In genomic region chr4:145075742-145076472, GRCh38 we compare ENCODE assay signal across 23 cellular contexts. TPM values are rescaled to one million over a fixed set of nuclear protein-coding genes. Genes with fewer than 3 reads are reported as not detected.
DNase-seq lines count a peak whose midpoint lies in the region; ATAC-seq, FAIRE-seq and TF ChIP-seq lines count a peak whose summit lies in the region.
"Had no signal": no experiment of that assay in that cellular context is flagged by ENCODE, and none has a peak within 500 bp of the region (broad histone marks: within the 10 kb centered on the region; RNA-seq: fewer than 3 reads in every experiment).

No MANE protein-coding gene starts in this region.

- DNase-seq in DND-41: peak; percentile 24
- DNase-seq in T-helper 17 cell: no peak
- DNase-seq in activated naive CD8-positive, alpha-beta T cell treated with anti-CD3 and anti-CD28 coated beads, Interleukin-2, amount 50 U/mL, for 24 hours: no peak
- DNase-seq in urothelium cell line (ENCODE audit: low spot score): no peak
- DNase-seq: amygdala; glutamatergic neuron; KG1; left cardiac atrium; naive B cell; NCI-H187; NCI-H69; nucleus accumbens; stimulated activated CD4-positive, alpha-beta T cell treated with anti-CD3 and anti-CD28 coated beads, Interleukin-2, amount 100 ng/mL, for 24 hours; stimulated activated naive CD4-positive, alpha-beta T cell; SW 1271 had no signal

- H3K4me3 Mint-ChIP-seq in T-helper 17 cell: no peak overlapping the region
- H3K4me3 Mint-ChIP-seq in activated naive CD8-positive, alpha-beta T cell treated with anti-CD3 and anti-CD28 coated beads, Interleukin-2, amount 50 U/mL, for 24 hours: no peak overlapping the region
- H3K4me3 Mint-ChIP-seq: naive B cell had no signal

- peaks cover 8% of the 10 kb centered on the region for H4K20me1 ChIP-seq in DND-41 (ENCODE audit: insufficient read depth, low read length)

- H3K4me3 ChIP-seq in DND-41 (ENCODE audit: low read depth in 1 of 2, low read length in 2 of 2): no peak overlapping the region
- H3K4me3 ChIP-seq: skin epidermis, tibial nerve had no signal

- H3K9me3 Mint-ChIP-seq in activated naive CD8-positive, alpha-beta T cell treated with anti-CD3 and anti-CD28 coated beads, Interleukin-2, amount 50 U/mL, for 24 hours: peaks cover 20% of the 10 kb centered on the region

- peaks cover 30% of the 10 kb centered on the region for H3K36me3 ChIP-seq in DND-41 (ENCODE audit: insufficient read depth, low read length)

- peaks cover 48% of the 10 kb centered on the region for H3K79me2 ChIP-seq in DND-41 (ENCODE audit: insufficient read depth, low read length)

- H3K36me3 Mint-ChIP-seq in T-helper 17 cell (ENCODE audit: low read depth): peaks cover 4% of the 10 kb centered on the region
- H3K36me3 Mint-ChIP-seq in activated naive CD8-positive, alpha-beta T cell treated with anti-CD3 and anti-CD28 coated beads, Interleukin-2, amount 50 U/mL, for 24 hours (ENCODE audit: low read depth): peaks cover 41% of the 10 kb centered on the region

- no peak overlapping the region for H3K4me2 ChIP-seq in DND-41 (ENCODE audit: insufficient read depth, low read length)

- H3K27me3 Mint-ChIP-seq in T-helper 17 cell: no peaks in the 10 kb centered on the region
- no peaks in the 10 kb centered on the region for H3K27me3 Mint-ChIP-seq in activated naive CD8-positive, alpha-beta T cell treated with anti-CD3 and anti-CD28 coated beads, Interleukin-2, amount 50 U/mL, for 24 hours
- H3K27me3 Mint-ChIP-seq: naive B cell had no signal

- TF ChIP-seq CTCF in DND-41 (IDR thresholded peaks at IDR 0.05; ENCODE audit: borderline replicate concordance, extremely low read depth, low read length, poor library complexity, severe bottlenecking): no peak

- no peak overlapping the region for H3K9ac ChIP-seq in DND-41 (ENCODE audit: low read depth, low read length)

- H3K9me3 ChIP-seq in DND-41 (ENCODE audit: insufficient read depth, low read length, severe bottlenecking): no peaks in the 10 kb centered on the region
- no peaks in the 10 kb centered on the region for H3K9me3 ChIP-seq in T-helper 17 cell (ENCODE audit: control insufficient read depth, low read length, poor library complexity, severe bottlenecking)

- peak; percentile 82 for ATAC-seq in DND-41 (ENCODE audit: insufficient read depth, low read depth)
- peak; percentile 64 for ATAC-seq in GM18868 (IDR thresholded peaks at IDR 0.05; ENCODE audit: unreplicated experiment)
- ATAC-seq in T-helper 17 cell: no peak
- peak; percentile 91 for ATAC-seq in activated naive CD8-positive, alpha-beta T cell treated with anti-CD3 and anti-CD28 coated beads, Interleukin-2, amount 50 U/mL, for 24 hours
- ATAC-seq in HG03095 (IDR thresholded peaks at IDR 0.05; ENCODE audit: unreplicated experiment): no peak
- ATAC-seq in HG03039 (IDR thresholded peaks at IDR 0.05; ENCODE audit: unreplicated experiment): no peak
- no peak for ATAC-seq in HG03571 (IDR thresholded peaks at IDR 0.05; ENCODE audit: unreplicated experiment)
- ATAC-seq: left cardiac atrium had no signal

- no peaks in the 10 kb centered on the region for H3K27me3 ChIP-seq in DND-41 (ENCODE audit: insufficient read depth, low read length, poor library complexity)
- H3K27me3 ChIP-seq: tibial nerve had no signal

- peak overlapping the region; percentile 27 for H3K27ac Mint-ChIP-seq in T-helper 17 cell
- peak overlapping the region; percentile 12 for H3K27ac Mint-ChIP-seq in activated naive CD8-positive, alpha-beta T cell treated with anti-CD3 and anti-CD28 coated beads, Interleukin-2, amount 50 U/mL, for 24 hours

- H2AFZ ChIP-seq in DND-41 (ENCODE audit: low read depth, low read length): no peak overlapping the region

- no peaks in the 10 kb centered on the region for H3K4me1 ChIP-seq in DND-41 (ENCODE audit: insufficient read depth, low read length)
- H3K4me1 ChIP-seq: tibial nerve had no signal

- FAIRE-seq in urothelium cell line (lab: Jason Lieb, UNC): no peak
- FAIRE-seq: bronchial epithelial cell, H54 had no signal

- no peak overlapping the region for H3K27ac ChIP-seq in DND-41 (ENCODE audit: low read length)
- H3K27ac ChIP-seq: skin epidermis, tibial nerve had no signal

- H3K4me1 Mint-ChIP-seq in T-helper 17 cell: peaks cover 21% of the 10 kb centered on the region
- H3K4me1 Mint-ChIP-seq in activated naive CD8-positive, alpha-beta T cell treated with anti-CD3 and anti-CD28 coated beads, Interleukin-2, amount 50 U/mL, for 24 hours: peaks cover 21% of the 10 kb centered on the region

RNA-seq across cellular contexts. Expression of gene ANAPC10, which starts 22.1 kb away (rescaled TPM):
- 10 to 100 TPM; 22.2 to 22.7 TPM for total RNA-seq in T-helper 17 cell

RNA-seq across cellular contexts. Expression of gene ABCE1, which starts 22.2 kb away (rescaled TPM):
- total RNA-seq in T-helper 17 cell: 10 to 100 TPM; 39.6 to 43.4 TPM

Comparison
In these comparisons a context has a peak if more than half of its experiments do, and no peak if none do; other contexts are left out.
1. ATAC-seq: peak in DND-41 (single experiment), GM18868 (single experiment) and activated naive CD8-positive, alpha-beta T cell treated with anti-CD3 and anti-CD28 coated beads, Interleukin-2, amount 50 U/mL, for 24 hours (single experiment); none in T-helper 17 cell (single experiment), HG03095 (single experiment), HG03039 (single experiment) and HG03571 (single experiment).